In genomic region chr6:111754423-111754822, GRCh38 we compare ENCODE assay signal across 11 cellular contexts.
DNase-seq lines count a peak whose midpoint lies in the region; ATAC-seq, FAIRE-seq and TF ChIP-seq lines count a peak whose summit lies in the region.
"Had no signal": no experiment of that assay in that cellular context is flagged by ENCODE, and none has a peak within 500 bp of the region (broad histone marks: within the 10 kb centered on the region; RNA-seq: fewer than 3 reads in every experiment).

No MANE protein-coding gene starts in this region.

- H3K4me3 ChIP-seq in GM12878 = no peak overlapping the region

- no peaks in the 10 kb centered on the region for H4K20me1 ChIP-seq in GM12878 (ENCODE audit: control insufficient read depth, insufficient read depth)

- H3K36me3 Mint-ChIP-seq in stimulated activated naive CD8-positive, alpha-beta T cell treated with anti-CD3 and anti-CD28 coated beads, Interleukin-15, Interleukin-2, amounts not matched to agents 100 ng/mL and 50 ng/mL, for 24 hours (ENCODE audit: low read depth) = peaks cover 91% of the 10 kb centered on the region
- peaks cover 0 to 20% (median 12%) of the 10 kb centered on the region in 3 donors for H3K36me3 Mint-ChIP-seq in naive thymus-derived CD8-positive, alpha-beta T cell

- H3K27ac Mint-ChIP-seq in stimulated activated naive CD8-positive, alpha-beta T cell treated with anti-CD3 and anti-CD28 coated beads, Interleukin-15, Interleukin-2, amounts not matched to agents 100 ng/mL and 50 ng/mL, for 24 hours = peak overlapping the region; percentile 100
- peak overlapping the region; percentile 91 to 99 (median 96) for H3K27ac Mint-ChIP-seq in naive thymus-derived CD8-positive, alpha-beta T cell

- no peak for TF ChIP-seq EP300 in GM12878 (IDR thresholded peaks at IDR 0.05; ENCODE audit: borderline replicate concordance in 1 of 2, control insufficient read depth in 1 of 2, low read depth in 2 of 2, low read length in 2 of 2)

- ATAC-seq in stimulated activated naive CD8-positive, alpha-beta T cell treated with anti-CD3 and anti-CD28 coated beads, Interleukin-15, Interleukin-2, amounts not matched to agents 100 U/mL and 50 U/mL, for 24 hours = no peak
- no peak for ATAC-seq in GM12878
- ATAC-seq in naive thymus-derived CD8-positive, alpha-beta T cell = no peak
- ATAC-seq in HG03139 (IDR thresholded peaks at IDR 0.05; ENCODE audit: unreplicated experiment) = no peak
- ATAC-seq in HG02642 (IDR thresholded peaks at IDR 0.05; ENCODE audit: poor library complexity, unreplicated experiment) = no peak
- ATAC-seq in GM21825 (IDR thresholded peaks at IDR 0.05; ENCODE audit: unreplicated experiment) = no peak

- H3K27me3 ChIP-seq in GM12878 (replicated peaks in 1 of 2; ENCODE audit: control insufficient read depth in 2 of 2, insufficient read depth in 2 of 2, low read length in 1 of 2) = no peaks in the 10 kb centered on the region
- H3K27me3 ChIP-seq: BE2C had no signal

- SMC1A ChIA-PET in GM12878 (lab: Charles Lee; ENCODE audit: uncharacterized antibody, unreplicated experiment) = interaction anchor here (1.0 to 5.3 kb wide), 14 partner anchors 8 to 79 kb away, joined by 3 to 130 read pairs (median 8); no protein-coding TSS in a partner anchor

- CTCF ChIA-PET in GM12878 (lab: Yijun Ruan, JAX) = interaction anchor here (0.9 to 3.3 kb wide), 5 partner anchors 9 to 29 kb away, joined by 3 to 62 read pairs (median 9); no protein-coding TSS in a partner anchor

- BruUV-seq in GM12878 (replicated peaks; lab: Mats Ljungman, UMichigan) = no TSS peak

- peaks cover 56% of the 10 kb centered on the region for H3K79me2 ChIP-seq in GM12878 (ENCODE audit: control insufficient read depth, insufficient read depth, low read length)

- TF ChIP-seq POLR2A in GM12878 (IDR thresholded peaks at IDR 0.05; ENCODE audit: low read depth, low read length) = no peak

- in situ Hi-C loops in GM12878 (cut with MboI) = no loop called here

- FAIRE-seq in GM12878 (lab: Jason Lieb, UNC) = no peak
- FAIRE-seq: TTC549 had no signal

- RAD21 ChIA-PET in GM12878 (lab: Charles Lee; ENCODE audit: unreplicated experiment) = interaction anchor here (0.7 to 5.0 kb wide), 10 partner anchors 9 to 119 kb away, joined by 3 to 92 read pairs (median 10); partner anchors contain the start of gene FYN

- no peaks in the 10 kb centered on the region for H3K27me3 Mint-ChIP-seq in stimulated activated naive CD8-positive, alpha-beta T cell treated with anti-CD3 and anti-CD28 coated beads, Interleukin-15, Interleukin-2, amounts not matched to agents 100 ng/mL and 50 ng/mL, for 24 hours
- H3K27me3 Mint-ChIP-seq in naive thymus-derived CD8-positive, alpha-beta T cell = no peaks in the 10 kb centered on the region

- peak overlapping the region; percentile 84 for H3K4me3 Mint-ChIP-seq in stimulated activated naive CD8-positive, alpha-beta T cell treated with anti-CD3 and anti-CD28 coated beads, Interleukin-15, Interleukin-2, amounts not matched to agents 100 ng/mL and 50 ng/mL, for 24 hours
- peak overlapping the region in 9 of 10 donors; percentile 45 to 82 (median 59) for H3K4me3 Mint-ChIP-seq in naive thymus-derived CD8-positive, alpha-beta T cell

- H3K9me3 ChIP-seq in GM12878 (replicated peaks; ENCODE audit: control insufficient read depth, insufficient read depth, low read length) = no peaks in the 10 kb centered on the region; the same call in 2 of the 3 replicates
- H3K9me3 ChIP-seq: BE2C had no signal

- POLR2A ChIA-PET in GM12878 (lab: Charles Lee) = interaction anchor here (0.6 to 3.3 kb wide), 5 partner anchors 8 to 88 kb away, joined by 3 to 56 read pairs (median 5); no protein-coding TSS in a partner anchor
- POLR2A ChIA-PET in naive thymus-derived CD8-positive, alpha-beta T cell (lab: Charles Lee) = interaction anchor here (1.0 to 2.0 kb wide), 2 partner anchors 7 to 14 kb away, joined by 3 to 10 read pairs; no protein-coding TSS in a partner anchor

- intact Hi-C loops in GM12878 (cut with micrococcal nuclease; ENCODE audit: unreplicated experiment) = no loop called here

- no peak for TF ChIP-seq RAD21 in GM12878 (IDR thresholded peaks at IDR 0.05; ENCODE audit: insufficient read depth, low read depth, low read length)

- H3K4me2 ChIP-seq in GM12878 (ENCODE audit: control insufficient read depth, insufficient read depth) = no peak overlapping the region

- no peak overlapping the region for H2AFZ ChIP-seq in GM12878 (ENCODE audit: control insufficient read depth, low read depth, low read length)

- peaks cover 6 to 11% of the 10 kb centered on the region in 2 experiments; a peak in 3 of 4 replicates for H3K36me3 ChIP-seq in GM12878 (ENCODE audit: control insufficient read depth in 2 of 2, insufficient read depth in 2 of 2, low read length in 1 of 2)

- peaks cover 46% of the 10 kb centered on the region for H3K4me1 ChIP-seq in GM12878 (ENCODE audit: control insufficient read depth, insufficient read depth, low read length)

- no peak overlapping the region for H3K9ac ChIP-seq in GM12878 (ENCODE audit: control insufficient read depth, insufficient read depth, low read length)

- H3K27ac ChIP-seq in GM12878 (ENCODE audit: control insufficient read depth, insufficient read depth) = peak overlapping the region; percentile 68; the same call in 1 of the 2 replicates

- no peaks in the 10 kb centered on the region for H3K9me3 Mint-ChIP-seq in stimulated activated naive CD8-positive, alpha-beta T cell treated with anti-CD3 and anti-CD28 coated beads, Interleukin-15, Interleukin-2, amounts not matched to agents 100 ng/mL and 50 ng/mL, for 24 hours
- H3K9me3 Mint-ChIP-seq in naive thymus-derived CD8-positive, alpha-beta T cell = peaks cover 0 to 9% (median 0%) of the 10 kb centered on the region in 9 donors

- H3K4me1 Mint-ChIP-seq in stimulated activated naive CD8-positive, alpha-beta T cell treated with anti-CD3 and anti-CD28 coated beads, Interleukin-15, Interleukin-2, amounts not matched to agents 100 ng/mL and 50 ng/mL, for 24 hours (ENCODE audit: low read depth) = peaks cover 92% of the 10 kb centered on the region
- peaks cover 48 to 92% (median 89%) of the 10 kb centered on the region in 4 donors for H3K4me1 Mint-ChIP-seq in naive thymus-derived CD8-positive, alpha-beta T cell

- no peak for DNase-seq in stimulated activated naive CD8-positive, alpha-beta T cell treated with anti-CD3 and anti-CD28 coated beads, Interleukin-15, Interleukin-2, amounts not matched to agents 100 U/mL and 50 U/mL, for 24 hours
- DNase-seq in GM12878 (ENCODE audit: low read depth, low spot score) (no peak), NCI-H2171 (lab: John Stamatoyannopoulos, UW) (no peak)
- DNase-seq in naive thymus-derived CD8-positive, alpha-beta T cell = no peak
- DNase-seq: BE2C, SHP77 had no signal

- TF ChIP-seq CTCF in GM12878 (IDR thresholded peaks at IDR 0.05 in 2 of 3, conservative IDR thresholded peaks at IDR 0.05 in 1 of 3; ENCODE audit: control insufficient read depth in 2 of 3, extremely low read depth in 1 of 3, insufficient read depth in 1 of 3, low read depth in 3 of 3, low read length in 3 of 3) = no peak

- 73% methylated on average over 4 of the region's 4 CpGs for WGBS in GM12878 (ENCODE audit: insufficient coverage, insufficient replicate concordance, low lambda C conversion rate, missing lambda C conversion rate)

TF ChIP-seq in GM12878, 131 proteins besides CTCF, POLR2A, EP300 and RAD21 (continues in another document):
- TF ChIP-seq, protein P1, sequence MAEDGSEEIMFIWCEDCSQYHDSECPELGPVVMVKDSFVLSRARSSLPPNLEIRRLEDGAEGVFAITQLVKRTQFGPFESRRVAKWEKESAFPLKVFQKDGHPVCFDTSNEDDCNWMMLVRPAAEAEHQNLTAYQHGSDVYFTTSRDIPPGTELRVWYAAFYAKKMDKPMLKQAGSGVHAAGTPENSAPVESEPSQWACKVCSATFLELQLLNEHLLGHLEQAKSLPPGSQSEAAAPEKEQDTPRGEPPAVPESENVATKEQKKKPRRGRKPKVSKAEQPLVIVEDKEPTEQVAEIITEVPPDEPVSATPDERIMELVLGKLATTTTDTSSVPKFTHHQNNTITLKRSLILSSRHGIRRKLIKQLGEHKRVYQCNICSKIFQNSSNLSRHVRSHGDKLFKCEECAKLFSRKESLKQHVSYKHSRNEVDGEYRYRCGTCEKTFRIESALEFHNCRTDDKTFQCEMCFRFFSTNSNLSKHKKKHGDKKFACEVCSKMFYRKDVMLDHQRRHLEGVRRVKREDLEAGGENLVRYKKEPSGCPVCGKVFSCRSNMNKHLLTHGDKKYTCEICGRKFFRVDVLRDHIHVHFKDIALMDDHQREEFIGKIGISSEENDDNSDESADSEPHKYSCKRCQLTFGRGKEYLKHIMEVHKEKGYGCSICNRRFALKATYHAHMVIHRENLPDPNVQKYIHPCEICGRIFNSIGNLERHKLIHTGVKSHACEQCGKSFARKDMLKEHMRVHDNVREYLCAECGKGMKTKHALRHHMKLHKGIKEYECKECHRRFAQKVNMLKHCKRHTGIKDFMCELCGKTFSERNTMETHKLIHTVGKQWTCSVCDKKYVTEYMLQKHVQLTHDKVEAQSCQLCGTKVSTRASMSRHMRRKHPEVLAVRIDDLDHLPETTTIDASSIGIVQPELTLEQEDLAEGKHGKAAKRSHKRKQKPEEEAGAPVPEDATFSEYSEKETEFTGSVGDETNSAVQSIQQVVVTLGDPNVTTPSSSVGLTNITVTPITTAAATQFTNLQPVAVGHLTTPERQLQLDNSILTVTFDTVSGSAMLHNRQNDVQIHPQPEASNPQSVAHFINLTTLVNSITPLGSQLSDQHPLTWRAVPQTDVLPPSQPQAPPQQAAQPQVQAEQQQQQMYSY (CRISPR knock-in tag; IDR thresholded peaks at IDR 0.05) = no peak
- TF ChIP-seq FOXM1 (IDR thresholded peaks at IDR 0.05; ENCODE audit: low read depth, low read length) = no peak
- TF ChIP-seq, protein P2, sequence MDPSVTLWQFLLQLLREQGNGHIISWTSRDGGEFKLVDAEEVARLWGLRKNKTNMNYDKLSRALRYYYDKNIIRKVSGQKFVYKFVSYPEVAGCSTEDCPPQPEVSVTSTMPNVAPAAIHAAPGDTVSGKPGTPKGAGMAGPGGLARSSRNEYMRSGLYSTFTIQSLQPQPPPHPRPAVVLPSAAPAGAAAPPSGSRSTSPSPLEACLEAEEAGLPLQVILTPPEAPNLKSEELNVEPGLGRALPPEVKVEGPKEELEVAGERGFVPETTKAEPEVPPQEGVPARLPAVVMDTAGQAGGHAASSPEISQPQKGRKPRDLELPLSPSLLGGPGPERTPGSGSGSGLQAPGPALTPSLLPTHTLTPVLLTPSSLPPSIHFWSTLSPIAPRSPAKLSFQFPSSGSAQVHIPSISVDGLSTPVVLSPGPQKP (IDR thresholded peaks at IDR 0.05; ENCODE audit: low read depth, low read length) = no peak
- TF ChIP-seq HDAC6 (IDR thresholded peaks at IDR 0.05; ENCODE audit: unreplicated experiment) = no peak
- TF ChIP-seq RELA (IDR thresholded peaks at IDR 0.05; ENCODE audit: borderline replicate concordance, partially characterized antibody) = no peak
- TF ChIP-seq MTA2 (IDR thresholded peaks at IDR 0.05; ENCODE audit: low read depth) = no peak
